Comparison of ENCODE assay signal across 23 cellular contexts in the genomic region with DNA sequence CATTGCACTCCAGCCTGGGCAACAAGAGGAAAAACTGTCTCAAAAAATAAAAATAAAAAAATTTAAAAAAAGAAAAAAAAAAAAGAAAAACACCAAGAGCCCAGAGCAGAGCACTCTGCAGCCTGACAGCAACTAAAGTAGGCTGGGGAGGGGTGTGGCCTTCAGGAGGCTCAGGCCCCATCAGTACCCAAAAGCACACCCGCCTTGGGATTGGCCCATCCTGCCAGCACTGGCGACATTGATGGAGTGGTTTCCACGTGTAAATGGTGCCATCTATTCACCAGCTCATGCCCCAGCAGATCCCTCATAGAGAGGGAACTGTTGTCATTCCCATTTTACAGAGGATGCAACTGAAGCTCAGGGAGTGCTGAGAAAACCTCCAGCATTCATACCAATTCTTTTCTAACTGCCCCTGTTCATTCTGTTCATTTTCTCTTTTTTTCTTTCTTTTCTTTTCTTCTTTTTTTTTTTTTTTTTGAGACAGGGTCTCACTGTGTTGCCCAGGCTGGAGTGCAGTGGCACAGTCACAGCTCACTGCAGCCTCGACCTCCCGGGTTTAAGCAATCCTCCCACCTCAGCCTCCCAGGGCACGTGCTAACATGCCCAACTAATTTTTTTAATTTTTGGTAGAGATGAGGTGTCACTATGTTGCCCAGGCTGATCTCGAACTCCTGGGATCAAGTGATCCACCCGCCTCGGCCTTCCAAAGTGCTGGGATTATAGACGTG.
DNase-seq lines count a peak whose midpoint lies in the region; ATAC-seq, FAIRE-seq and TF ChIP-seq lines count a peak whose summit lies in the region.
"Had no signal": no experiment of that assay in that cellular context is flagged by ENCODE, and none has a peak within 500 bp of the region (broad histone marks: within the 10 kb centered on the region; RNA-seq: fewer than 3 reads in every experiment).

No MANE protein-coding gene starts in this region.

- H4K91ac ChIP-seq in IMR-90 (ENCODE audit: insufficient read depth, low read depth, low read length), result no peak overlapping the region

- peaks cover 18% of the 10 kb centered on the region for H3K9me1 ChIP-seq in IMR-90 (ENCODE audit: insufficient read depth, low read length)

- no peak overlapping the region for H4K5ac ChIP-seq in IMR-90 (ENCODE audit: low read depth, low read length)

- TF ChIP-seq CTCF in A549 (IDR thresholded peaks at IDR 0.05), result no peak
- no peak for TF ChIP-seq CTCF in IMR-90 (conservative IDR thresholded peaks at IDR 0.05; ENCODE audit: low read depth, low read length)
- TF ChIP-seq CTCF in astrocyte (IDR thresholded peaks at IDR 0.05; ENCODE audit: insufficient read depth, low read depth, low read length), result no peak
- no peak for TF ChIP-seq CTCF in mesothelial cell of epicardium (IDR thresholded peaks at IDR 0.05; ENCODE audit: unreplicated experiment)

- DNase-seq in A549 (ENCODE audit: low read depth in 1 of 2, low spot score in 1 of 2) (no peak), IMR-90 (no peak), astrocyte (ENCODE audit: low read depth) (no peak), mesothelial cell of epicardium (ENCODE audit: low spot score in 2 of 2, unreplicated experiment in 2 of 2) (no peak), SW480 (ENCODE audit: low spot score) (no peak), RKO (ENCODE audit: low spot score) (no peak), AG08395 (ENCODE audit: low spot score) (no peak)
- DNase-seq in activated naive CD4-positive, alpha-beta T cell treated with anti-CD3 and anti-CD28 coated beads for 36 hours, result no peak
- DNase-seq: AML-193, COR-L47, GF-D8, MV-4-11, NCI-H1417, NCI-H2081, NCI-H2227 treated with DMSO at 0.1 percent for 48 hours, NCI-H524, T-cell had no signal

- H2AK5ac ChIP-seq in IMR-90 (ENCODE audit: low read depth, low read length), result peak overlapping the region; percentile 24; the same call in 1 of the 2 replicates

- H2AFZ ChIP-seq in IMR-90 (replicated peaks; ENCODE audit: low read length, poor library complexity) (peak overlapping the region; percentile 39), astrocyte (ENCODE audit: low read depth, low read length) (no peak overlapping the region)

- H3K4me2 ChIP-seq in A549 (no peak overlapping the region), IMR-90 (ENCODE audit: low read depth, low read length) (no peak overlapping the region), astrocyte (ENCODE audit: low read length) (no peak overlapping the region)

- H3K79me2 ChIP-seq in astrocyte (ENCODE audit: insufficient read depth, low read length), result no peaks in the 10 kb centered on the region

- no peak overlapping the region for H3K9ac ChIP-seq in IMR-90 (ENCODE audit: low read depth, low read length)
- H3K9ac ChIP-seq in astrocyte (ENCODE audit: low read length), result no peak overlapping the region

- H3K18ac ChIP-seq in IMR-90 (ENCODE audit: low read depth, low read length), result no peak overlapping the region

- H3K27me3 Mint-ChIP-seq in astrocyte (ENCODE audit: low read depth, unreplicated experiment), result peaks cover 5% of the 10 kb centered on the region
- H3K27me3 Mint-ChIP-seq in mesothelial cell of epicardium (ENCODE audit: low read depth), result no peaks in the 10 kb centered on the region
- no peaks in the 10 kb centered on the region for H3K27me3 Mint-ChIP-seq in activated naive CD4-positive, alpha-beta T cell treated with anti-CD3 and anti-CD28 coated beads for 36 hours (ENCODE audit: low read depth)
- H3K27me3 Mint-ChIP-seq: T-cell had no signal

- TF ChIP-seq EP300 in A549 (IDR thresholded peaks at IDR 0.05), result no peak

- H2BK5ac ChIP-seq in IMR-90 (ENCODE audit: low read depth, low read length, poor library complexity, severe bottlenecking), result no peak overlapping the region

- H3K4ac ChIP-seq in IMR-90 (ENCODE audit: low read depth, low read length), result peak overlapping the region; percentile 81

- H3K27me3 ChIP-seq in IMR-90 (ENCODE audit: control insufficient read depth, insufficient read depth, low read length) (no peaks in the 10 kb centered on the region), astrocyte (ENCODE audit: insufficient read depth, low read length) (no peaks in the 10 kb centered on the region)
- H3K27me3 ChIP-seq: SJSA1 had no signal

- H3K4me3 Mint-ChIP-seq in astrocyte (ENCODE audit: unreplicated experiment), result no peak overlapping the region
- H3K4me3 Mint-ChIP-seq in mesothelial cell of epicardium, result no peak overlapping the region
- no peak overlapping the region for H3K4me3 Mint-ChIP-seq in activated naive CD4-positive, alpha-beta T cell treated with anti-CD3 and anti-CD28 coated beads for 36 hours
- H3K4me3 Mint-ChIP-seq: CD14-positive monocyte, T-cell had no signal

- H3K27ac Mint-ChIP-seq in astrocyte (ENCODE audit: unreplicated experiment) (peak overlapping the region; percentile 69), mesothelial cell of epicardium (peak overlapping the region; percentile 90)
- no peak overlapping the region for H3K27ac Mint-ChIP-seq in activated naive CD4-positive, alpha-beta T cell treated with anti-CD3 and anti-CD28 coated beads for 36 hours
- H3K27ac Mint-ChIP-seq: CD14-positive monocyte, T-cell had no signal

- peak overlapping the region; percentile 83 for H2BK120ac ChIP-seq in IMR-90 (ENCODE audit: low read depth, low read length)

- H3K36me3 Mint-ChIP-seq in astrocyte (ENCODE audit: low read depth, unreplicated experiment) (no peaks in the 10 kb centered on the region), mesothelial cell of epicardium (no peaks in the 10 kb centered on the region)
- H3K36me3 Mint-ChIP-seq in activated naive CD4-positive, alpha-beta T cell treated with anti-CD3 and anti-CD28 coated beads for 36 hours (ENCODE audit: low read depth), result no peaks in the 10 kb centered on the region
- H3K36me3 Mint-ChIP-seq: CD14-positive monocyte, T-cell had no signal

- H3K4me3 ChIP-seq in A549 (no peak overlapping the region), IMR-90 (ENCODE audit: insufficient read depth, low read depth, low read length) (no peak overlapping the region), astrocyte (ENCODE audit: insufficient read depth, low read depth, low read length) (no peak overlapping the region)
- H3K4me3 ChIP-seq: K562, SJSA1 had no signal

- BruUV-seq in IMR-90 (replicated peaks; lab: Mats Ljungman, UMichigan), result no TSS peak

- peak in 1 of 2 experiments; percentile 20; a peak in 1 of 6 replicates for ATAC-seq in A549
- ATAC-seq in IMR-90 (ENCODE audit: low read depth), result no peak
- ATAC-seq: K562, T-cell had no signal

- no peak overlapping the region for H2AK9ac ChIP-seq in IMR-90 (replicated peaks; ENCODE audit: low read depth, low read length, poor library complexity)

- H3K4me1 Mint-ChIP-seq in astrocyte (ENCODE audit: low read depth, unreplicated experiment) (peaks cover 14% of the 10 kb centered on the region), mesothelial cell of epicardium (peaks cover 40% of the 10 kb centered on the region)
- H3K4me1 Mint-ChIP-seq in activated naive CD4-positive, alpha-beta T cell treated with anti-CD3 and anti-CD28 coated beads for 36 hours (ENCODE audit: low read depth), result peaks cover 11% of the 10 kb centered on the region

- H3K4me1 ChIP-seq in A549 (peaks cover 32% of the 10 kb centered on the region), IMR-90 (ENCODE audit: control insufficient read depth, insufficient read depth, low read length) (peaks cover 32% of the 10 kb centered on the region), astrocyte (ENCODE audit: insufficient read depth, low read length) (peaks cover 21% of the 10 kb centered on the region)

- no peak overlapping the region for H4K8ac ChIP-seq in IMR-90 (ENCODE audit: low read depth in 2 of 2, low read length in 2 of 2)

- H3K9me3 Mint-ChIP-seq in astrocyte (ENCODE audit: unreplicated experiment) (no peaks in the 10 kb centered on the region), mesothelial cell of epicardium (no peaks in the 10 kb centered on the region)
- no peaks in the 10 kb centered on the region for H3K9me3 Mint-ChIP-seq in activated naive CD4-positive, alpha-beta T cell treated with anti-CD3 and anti-CD28 coated beads for 36 hours
- H3K9me3 Mint-ChIP-seq: CD14-positive monocyte, T-cell had no signal

- no peak for FAIRE-seq in A549 (lab: Jason Lieb, UNC)
- no peak for FAIRE-seq in astrocyte (lab: Jason Lieb, UNC)
- FAIRE-seq: GM12892, H54, K562 had no signal

- H3K36me3 ChIP-seq in IMR-90 (ENCODE audit: control insufficient read depth, insufficient read depth, low read length) (no peaks in the 10 kb centered on the region), astrocyte (ENCODE audit: insufficient read depth, low read length) (no peaks in the 10 kb centered on the region)
- H3K36me3 ChIP-seq: SJSA1 had no signal

- POLR2A ChIA-PET in A549 (lab: Yijun Ruan, JAX) (no interaction called here), IMR-90 (lab: Charles Lee; ENCODE audit: unreplicated experiment) (no interaction called here)

- H3K9me3 ChIP-seq in A549 (no peaks in the 10 kb centered on the region), IMR-90 (ENCODE audit: control insufficient read depth, insufficient read depth, low read length) (no peaks in the 10 kb centered on the region), astrocyte (ENCODE audit: insufficient read depth, low read depth, low read length) (no peaks in the 10 kb centered on the region)
- H3K9me3 ChIP-seq: SJSA1 had no signal

- H3K23ac ChIP-seq in IMR-90 (ENCODE audit: low read depth, low read length), result no peak overlapping the region

- H2BK20ac ChIP-seq in IMR-90 (ENCODE audit: low read depth, low read length), result peak overlapping the region; percentile 70

- no peaks in the 10 kb centered on the region for H3K79me1 ChIP-seq in IMR-90 (ENCODE audit: low read depth in 1 of 2, low read length in 2 of 2)

- TF ChIP-seq POLR2A in A549 (IDR thresholded peaks at IDR 0.05; ENCODE audit: low read length) (no peak), IMR-90 (IDR thresholded peaks at IDR 0.05; ENCODE audit: low read depth, low read length) (no peak)

- no peaks in the 10 kb centered on the region for H4K20me1 ChIP-seq in IMR-90 (ENCODE audit: insufficient read depth, low read length)
- H4K20me1 ChIP-seq in astrocyte (ENCODE audit: insufficient read depth, low read length), result no peaks in the 10 kb centered on the region

- intact Hi-C loops in IMR-90 (cut with micrococcal nuclease), result no loop called here
- intact Hi-C loops in activated naive CD4-positive, alpha-beta T cell treated with anti-CD3 and anti-CD28 coated beads for 36 hours (cut with micrococcal nuclease), result no loop called here

- in situ Hi-C loops in IMR-90 (cut with MboI; ENCODE audit: low sequenced_read_pairs), result no loop called here

- 85% methylated on average over 10 of the region's 10 CpGs for WGBS in A549 (ENCODE audit: missing lambda C conversion rate)
- WGBS in IMR-90 (ENCODE audit: extremely low coverage in 2 of 2, insufficient read length in 1 of 2), 2 experiments, result 100% methylated on average over 1 of the region's 10 CpGs; no CpG with 5 or more reads in 1 of the 2 experiments

- H3K14ac ChIP-seq in IMR-90 (replicated peaks; ENCODE audit: low read depth, low read length), result peak overlapping the region; percentile 31; the same call in 1 of the 2 replicates

- TF ChIP-seq RAD21 in A549 (conservative IDR thresholded peaks at IDR 0.05 in 1 of 2, IDR thresholded peaks at IDR 0.05 in 1 of 2) (no peak), IMR-90 (IDR thresholded peaks at IDR 0.05; ENCODE audit: low read length) (no peak)

- H2BK15ac ChIP-seq in IMR-90 (ENCODE audit: low read depth, low read length), result no peak overlapping the region; the same call in 2 of the 3 replicates

- no peak overlapping the region for H3K56ac ChIP-seq in IMR-90 (ENCODE audit: extremely low read depth, insufficient read depth, low read length)

- dilution Hi-C loops in IMR-90 (cut with HindIII; ENCODE audit: low sequenced_read_pairs, unreplicated experiment), result no loop called here

- peak overlapping the region; percentile 2 to 65; a peak in 4 of 6 replicates for H3K27ac ChIP-seq in A549
- no peak overlapping the region for H3K27ac ChIP-seq in IMR-90 (ENCODE audit: insufficient read depth, low read length)
- no peak overlapping the region for H3K27ac ChIP-seq in astrocyte (ENCODE audit: low read depth, low read length)
- H3K27ac ChIP-seq: HL-60, SJSA1 had no signal

- CTCF ChIA-PET in A549 (lab: Yijun Ruan, JAX), result interaction anchor here (1.3 to 39.5 kb wide), 3 partner anchors 22 to 132 kb away, joined by 3 to 678 read pairs (median 7); no protein-coding TSS in a partner anchor
- CTCF ChIA-PET in IMR-90 (lab: Yijun Ruan, JAX), result interaction anchor here (1.0 kb wide), 1 partner anchor 9 kb away, joined by 3 read pairs; no protein-coding TSS in a partner anchor
- CTCF ChIA-PET in activated naive CD4-positive, alpha-beta T cell treated with anti-CD3 and anti-CD28 coated beads for 36 hours (lab: Charles Lee), result interaction anchor here (1.1 to 1.5 kb wide), 4 partner anchors 9 to 109 kb away, joined by 3 to 5 read pairs (median 3); no protein-coding TSS in a partner anchor

Comparison
In these comparisons a context has a peak if more than half of its experiments do, and no peak if none do; other contexts are left out.
1. H3K27ac ChIP-seq: peak in A549 (2 of 2); none in IMR-90 (single experiment) and astrocyte (single experiment).